ENCODE assay signal across 20 cellular contexts in genomic region chr22:26450453-26451185, GRCh38. TPM values are rescaled to one million over a fixed set of nuclear protein-coding genes. Genes with fewer than 3 reads are reported as not detected.
DNase-seq lines count a peak whose midpoint lies in the region; ATAC-seq and TF ChIP-seq lines count a peak whose summit lies in the region.
"Had no signal": no experiment of that assay in that cellular context is flagged by ENCODE, and none has a peak within 500 bp of the region (broad histone marks: within the 10 kb centered on the region; RNA-seq: fewer than 3 reads in every experiment).

No MANE protein-coding gene starts in this region.

- no peak for ATAC-seq in GM18907 (IDR thresholded peaks at IDR 0.05; ENCODE audit: unreplicated experiment)
- ATAC-seq: PC-3, T-helper 17 cell had no signal

- in situ Hi-C loops in G401 (cut with HindIII; ENCODE audit: low sequenced_read_pairs) = no loop called here

- no peak overlapping the region for H3K4me3 ChIP-seq in BE2C (ENCODE audit: low read depth, low read length)
- no peak overlapping the region for H3K4me3 ChIP-seq in endodermal cell (ENCODE audit: low read length)

- H3K9me3 Mint-ChIP-seq in endodermal cell (no peaks in the 10 kb centered on the region), immature natural killer cell (no peaks in the 10 kb centered on the region)
- H3K9me3 Mint-ChIP-seq: HFFc6 had no signal

- H3K36me3 Mint-ChIP-seq in endodermal cell (ENCODE audit: low read depth) = peaks cover 33% of the 10 kb centered on the region
- peaks cover 7 to 13% (median 11%) of the 10 kb centered on the region in 3 donors for H3K36me3 Mint-ChIP-seq in immature natural killer cell

- H3K36me3 ChIP-seq in BE2C (peaks cover 13% of the 10 kb centered on the region), endodermal cell (ENCODE audit: control insufficient read depth, insufficient read depth, low read length) (peaks cover 13% of the 10 kb centered on the region)

- H3K4me1 Mint-ChIP-seq in endodermal cell (peaks cover 9% of the 10 kb centered on the region), immature natural killer cell (no peaks in the 10 kb centered on the region)
- H3K4me1 Mint-ChIP-seq: T-helper 17 cell had no signal

- DNase-seq in BE2C (peak; percentile 28), G401 (ENCODE audit: low spot score) (peak; percentile 28), NCI-H82 (lab: John Stamatoyannopoulos, UW) (peak; percentile 83), endodermal cell (no peak), dermis blood vessel endothelial cell (no peak), immature natural killer cell (no peak), SKM-1 (lab: John Stamatoyannopoulos, UW; ENCODE audit: unreplicated experiment) (no peak)
- DNase-seq: AML-193, HFFc6, KG1, NCI-H1105 treated with DMSO at 0.1 percent for 48 hours, NCI-H187, NCI-H2107, NCI-H226, PC-3, RPMI8226, SHP77 treated with DMSO at 0.1 percent for 48 hours, T-helper 17 cell had no signal

- H3K4me3 Mint-ChIP-seq in endodermal cell (no peak overlapping the region), immature natural killer cell (no peak overlapping the region)
- H3K4me3 Mint-ChIP-seq: CD14-positive monocyte, HFFc6, T-helper 17 cell had no signal

- TF ChIP-seq CTCF in BE2C (IDR thresholded peaks at IDR 0.05; ENCODE audit: low read depth, low read length) (no peak; the same call in 1 of the 2 replicates), endodermal cell (conservative IDR thresholded peaks at IDR 0.05) (peak; percentile 50)

- H3K4me1 ChIP-seq in BE2C = no peaks in the 10 kb centered on the region; the same call in none of the 2 replicates
- H3K4me1 ChIP-seq in endodermal cell (ENCODE audit: control insufficient read depth, insufficient read depth, low read length) = no peaks in the 10 kb centered on the region

- H3K27ac Mint-ChIP-seq in endodermal cell (no peak overlapping the region), immature natural killer cell (no peak overlapping the region)
- H3K27ac Mint-ChIP-seq: HFFc6, T-helper 17 cell had no signal

- H3K9me3 ChIP-seq in BE2C (no peaks in the 10 kb centered on the region), endodermal cell (ENCODE audit: control insufficient read depth, low read length) (no peaks in the 10 kb centered on the region)

- no peak overlapping the region for H3K27ac ChIP-seq in endodermal cell (ENCODE audit: low read depth, low read length)

- H3K9ac ChIP-seq in endodermal cell (ENCODE audit: extremely low read depth, low read length, poor library complexity, severe bottlenecking) = no peak overlapping the region

- H3K27me3 Mint-ChIP-seq in endodermal cell (ENCODE audit: insufficient read depth) = no peaks in the 10 kb centered on the region
- peaks cover 0 to 4% (median 0%) of the 10 kb centered on the region in 3 donors for H3K27me3 Mint-ChIP-seq in immature natural killer cell (ENCODE audit: low read depth in 3 of 3)
- H3K27me3 Mint-ChIP-seq: T-helper 17 cell had no signal

- H3K27me3 ChIP-seq in BE2C = no peaks in the 10 kb centered on the region
- no peaks in the 10 kb centered on the region for H3K27me3 ChIP-seq in endodermal cell (ENCODE audit: control insufficient read depth, insufficient read depth, low read length, poor library complexity, severe bottlenecking)

- WGBS in endodermal cell (ENCODE audit: insufficient coverage in 1 of 2, insufficient read length in 1 of 2), 2 experiments = 85 to 95% methylated on average over 7 to 9 of the region's 9 CpGs

RNA-seq across cellular contexts. Expression of gene ASPHD2, which starts 21.6 kb away (rescaled TPM):
- polyA plus RNA-seq in BE2C (2012; ENCODE audit: insufficient read depth, insufficient read length, low read depth) = 1.4 TPM
- total RNA-seq in G401 (2014; rRNA removed; shearing (Covaris generic)) = 2.8 and 3.2 TPM in 2 replicates
- 1 to 10 TPM; 6.0 to 7.3 TPM for total RNA-seq in endodermal cell
- polyA plus RNA-seq in endodermal cell (2013, experiment 1 of 2) = 13.9 TPM
- polyA plus RNA-seq in endodermal cell (2013, experiment 2 of 2) = 12.9 TPM
- total RNA-seq in dermis blood vessel endothelial cell = 1.0 and 1.2 TPM in 2 replicates
- polyA plus RNA-seq in immature natural killer cell = 1 to 10 TPM; 1.5 to 2.2 (median 1.8) TPM

RNA-seq across cellular contexts. Expression of gene HPS4, which starts 33.0 kb away (rescaled TPM):
- polyA plus RNA-seq in BE2C (2012; ENCODE audit: insufficient read depth, insufficient read length, low read depth) = 32.5 TPM
- 23.6 and 32.7 TPM in 2 replicates for total RNA-seq in G401 (2014; rRNA removed; shearing (Covaris generic))
- 10 to 100 TPM; 41.7 to 57.6 TPM for total RNA-seq in endodermal cell
- polyA plus RNA-seq in endodermal cell (2013, experiment 1 of 2) = 45.7 TPM
- 41.7 TPM for polyA plus RNA-seq in endodermal cell (2013, experiment 2 of 2)
- total RNA-seq in dermis blood vessel endothelial cell = 20.0 and 26.5 TPM in 2 replicates
- 10 to 100 TPM in 1 of 3 donors, 1 to 10 TPM in 2; 5.0 to 13.3 (median 8.2) TPM for polyA plus RNA-seq in immature natural killer cell

RNA-seq across cellular contexts. Expression of gene SRRD, which starts 33.1 kb away (rescaled TPM):
- polyA plus RNA-seq in BE2C (2012; ENCODE audit: insufficient read depth, insufficient read length, low read depth) = 20.7 TPM
- 32.4 and 47.1 TPM in 2 replicates for total RNA-seq in G401 (2014; rRNA removed; shearing (Covaris generic))
- total RNA-seq in endodermal cell (10 to 100 TPM; 27.4 to 30.0 TPM), dermis blood vessel endothelial cell (21.1 and 27.7 TPM in 2 replicates)
- 26.7 TPM for polyA plus RNA-seq in endodermal cell (2013, experiment 1 of 2)
- 25.2 TPM for polyA plus RNA-seq in endodermal cell (2013, experiment 2 of 2)
- polyA plus RNA-seq in immature natural killer cell = 10 to 100 TPM; 17.5 to 34.3 (median 27.6) TPM

Comparison
In these comparisons a context has a peak if more than half of its experiments do, and no peak if none do; other contexts are left out.
1. DNase-seq: peak in BE2C (single experiment), G401 (single experiment) and NCI-H82 (single experiment); none in endodermal cell (single experiment), dermis blood vessel endothelial cell (single experiment), immature natural killer cell (0 of 3) and SKM-1 (single experiment).